ENCODE assay signal across 9 cellular contexts in genomic region chr13:50731400-50731799, GRCh38.
A peak's percentile ranks its signal among the peaks of the same experiment; 100 is the strongest.
DNase-seq lines count a peak whose midpoint lies in the region; ATAC-seq and TF ChIP-seq lines count a peak whose summit lies in the region.
"Had no signal": no experiment of that assay in that cellular context is flagged by ENCODE, and none has a peak within 500 bp of the region (broad histone marks: within the 10 kb centered on the region; RNA-seq: fewer than 3 reads in every experiment).

No MANE protein-coding gene starts in this region.

- no peak overlapping the region for H3K27ac ChIP-seq in stomach

- H3K36me3 ChIP-seq in stomach, result no peaks in the 10 kb centered on the region

- TF ChIP-seq POLR2A in stomach (IDR thresholded peaks at IDR 0.05), result no peak

- H3K4me3 ChIP-seq in stomach, result no peak overlapping the region

- no peak for TF ChIP-seq EP300 in stomach (IDR thresholded peaks at IDR 0.05)

- peak; percentile 77 for DNase-seq in GM04504 (ENCODE audit: low read depth)
- peak; percentile 47 for DNase-seq in NCI-H146 (lab: John Stamatoyannopoulos, UW)
- peak; percentile 32 for DNase-seq in cerebellum (ENCODE audit: low spot score)
- DNase-seq in non-pigmented ciliary epithelial cell (ENCODE audit: low read depth), result peak; percentile 72
- DNase-seq in stomach, result no peak
- DNase-seq: naive thymus-derived CD4-positive, alpha-beta T cell had no signal

- ATAC-seq in GM21360 (IDR thresholded peaks at IDR 0.05; ENCODE audit: unreplicated experiment) (no peak), GM21529 (IDR thresholded peaks at IDR 0.05; ENCODE audit: unreplicated experiment) (no peak)
- ATAC-seq: naive thymus-derived CD4-positive, alpha-beta T cell; WTC11 had no signal

- intact Hi-C loops in stomach (cut with DNase I; ENCODE audit: low total_unique reads), result no loop called here

- no peaks in the 10 kb centered on the region for H3K4me1 ChIP-seq in stomach

- no peak for TF ChIP-seq CTCF in stomach (IDR thresholded peaks at IDR 0.05)

- no peaks in the 10 kb centered on the region for H3K27me3 ChIP-seq in stomach

- H3K9me3 ChIP-seq in stomach, result peaks cover 0 to 8% (median 2%) of the 10 kb centered on the region in 4 donors
